ENCODE assay signal across 9 cellular contexts in the genomic region with DNA sequence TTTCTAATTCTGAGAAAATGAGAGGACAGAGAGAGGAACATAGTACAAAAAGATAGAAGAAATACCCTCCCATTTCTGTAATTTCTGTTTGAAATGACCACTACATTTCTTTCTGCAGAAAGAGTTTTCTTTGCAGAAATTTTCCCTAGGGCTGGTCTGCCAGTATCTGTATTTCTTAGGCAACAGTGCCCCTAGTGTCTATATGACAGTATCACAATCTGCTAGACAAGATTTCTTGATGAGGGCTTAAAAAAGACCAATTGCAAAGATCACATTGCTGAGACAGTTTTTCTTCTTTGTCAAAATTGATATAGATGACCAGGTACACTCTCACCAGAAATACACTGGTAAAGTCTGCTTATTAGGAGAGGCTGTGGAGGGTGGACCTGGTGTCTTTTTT.
DNase-seq lines count a peak whose midpoint lies in the region; ATAC-seq and TF ChIP-seq lines count a peak whose summit lies in the region.
"Had no signal": no experiment of that assay in that cellular context is flagged by ENCODE, and none has a peak within 500 bp of the region (broad histone marks: within the 10 kb centered on the region; RNA-seq: fewer than 3 reads in every experiment).

No MANE protein-coding gene starts in this region.

- no peaks in the 10 kb centered on the region for H3K4me1 ChIP-seq in SK-N-SH (ENCODE audit: control insufficient read depth in 1 of 2, insufficient read depth in 2 of 2, low read depth in 1 of 2, low read length in 1 of 2)
- no peaks in the 10 kb centered on the region for H3K4me1 ChIP-seq in testis
- H3K4me1 ChIP-seq: SJCRH30 had no signal

- H3K36me3 ChIP-seq in SK-N-SH (replicated peaks in 1 of 2; ENCODE audit: control insufficient read depth in 1 of 2, insufficient read depth in 2 of 2, low read length in 1 of 2), result no peaks in the 10 kb centered on the region
- H3K36me3 ChIP-seq in testis (ENCODE audit: low read depth, missing control alignments), result no peaks in the 10 kb centered on the region
- H3K36me3 ChIP-seq: SJCRH30 had no signal

- H3K27ac ChIP-seq in SK-N-SH (ENCODE audit: low read depth in 2 of 2, low read length in 1 of 2) (no peak overlapping the region), testis (no peak overlapping the region)
- H3K27ac ChIP-seq: SJCRH30 had no signal

- H3K9me2 ChIP-seq in SK-N-SH, result no peaks in the 10 kb centered on the region

- DNase-seq in ELF-1 (ENCODE audit: low read depth, low spot score) (peak; percentile 2), HT-29 (ENCODE audit: low spot score) (peak; percentile 44), SK-N-SH (peak; percentile 42), glomerular visceral epithelial cell (ENCODE audit: extremely low spot score) (peak; percentile 11), testis (no peak)
- DNase-seq in activated CD8-positive, alpha-beta memory T cell treated with anti-CD3 and anti-CD28 coated beads, Interleukin-2, amount 50 U/mL, for 48 hours, result no peak
- DNase-seq in activated naive CD4-positive, alpha-beta T cell treated with anti-CD3 and anti-CD28 coated beads, Interleukin-2, amount 50 U/mL, for 72 hours (ENCODE audit: low spot score in 2 of 2), result no peak

- no peaks in the 10 kb centered on the region for H3K27me3 ChIP-seq in SK-N-SH (ENCODE audit: insufficient read depth)
- no peaks in the 10 kb centered on the region for H3K27me3 ChIP-seq in testis
- H3K27me3 ChIP-seq: SJCRH30 had no signal

- H4K20me1 ChIP-seq in SK-N-SH (ENCODE audit: insufficient read depth), result no peaks in the 10 kb centered on the region

- H3F3A ChIP-seq in SK-N-SH (replicated peaks; ENCODE audit: insufficient read depth), result no peaks in the 10 kb centered on the region

- intact Hi-C loops in testis (cut with DNase I; ENCODE audit: low total_unique reads), result no loop called here

- no peak overlapping the region for H3K9ac ChIP-seq in SK-N-SH

- no peaks in the 10 kb centered on the region for H3K79me2 ChIP-seq in SK-N-SH (ENCODE audit: insufficient read depth)

- TF ChIP-seq EP300 in SK-N-SH (IDR thresholded peaks at IDR 0.05; ENCODE audit: borderline replicate concordance in 1 of 2, low read depth in 1 of 2, low read length in 1 of 2), result no peak

- TF ChIP-seq CTCF in SK-N-SH (IDR thresholded peaks at IDR 0.05) (peak; percentile 72), testis (IDR thresholded peaks at IDR 0.05) (peak; percentile 32 to 49 (median 32))

- TF ChIP-seq POLR2A in testis (IDR thresholded peaks at IDR 0.05), result no peak

- POLR2A ChIA-PET in SK-N-SH (lab: Yijun Ruan, JAX), result no interaction called here

- no peak overlapping the region for H3K4me2 ChIP-seq in SK-N-SH

- H3K9me3 Mint-ChIP-seq in activated naive CD4-positive, alpha-beta T cell treated with anti-CD3 and anti-CD28 coated beads, Interleukin-2, amount 50 U/mL, for 72 hours, result no peaks in the 10 kb centered on the region

- H3K9me3 ChIP-seq in SK-N-SH, result no peaks in the 10 kb centered on the region
- H3K9me3 ChIP-seq in testis, result no peaks in the 10 kb centered on the region
- H3K9me3 ChIP-seq: SJCRH30 had no signal

- CTCF ChIA-PET in SK-N-SH (lab: Yijun Ruan, JAX), result no interaction called here

- no peaks in the 10 kb centered on the region for H3K36me3 Mint-ChIP-seq in activated naive CD4-positive, alpha-beta T cell treated with anti-CD3 and anti-CD28 coated beads, Interleukin-2, amount 50 U/mL, for 72 hours

- H3K27ac Mint-ChIP-seq in activated naive CD4-positive, alpha-beta T cell treated with anti-CD3 and anti-CD28 coated beads, Interleukin-2, amount 50 U/mL, for 72 hours, result no peak overlapping the region

- peak; percentile 74 for TF ChIP-seq RAD21 in SK-N-SH (IDR thresholded peaks at IDR 0.05; ENCODE audit: low read length)

- ATAC-seq in activated naive CD4-positive, alpha-beta T cell treated with anti-CD3 and anti-CD28 coated beads, Interleukin-2, amount 50 U/mL, for 72 hours, result no peak
- no peak for ATAC-seq in HG02852 (IDR thresholded peaks at IDR 0.05; ENCODE audit: unreplicated experiment)

- no peak overlapping the region for H2AFZ ChIP-seq in SK-N-SH (ENCODE audit: low read depth)

- no peak overlapping the region for H3K4me3 ChIP-seq in SK-N-SH (ENCODE audit: low read depth in 2 of 2, low read length in 1 of 2)
- no peak overlapping the region for H3K4me3 ChIP-seq in testis
- H3K4me3 ChIP-seq: SJCRH30 had no signal

TF ChIP-seq in SK-N-SH, 30 proteins besides CTCF, POLR2A, EP300 and RAD21:
- TF ChIP-seq, protein P1, sequence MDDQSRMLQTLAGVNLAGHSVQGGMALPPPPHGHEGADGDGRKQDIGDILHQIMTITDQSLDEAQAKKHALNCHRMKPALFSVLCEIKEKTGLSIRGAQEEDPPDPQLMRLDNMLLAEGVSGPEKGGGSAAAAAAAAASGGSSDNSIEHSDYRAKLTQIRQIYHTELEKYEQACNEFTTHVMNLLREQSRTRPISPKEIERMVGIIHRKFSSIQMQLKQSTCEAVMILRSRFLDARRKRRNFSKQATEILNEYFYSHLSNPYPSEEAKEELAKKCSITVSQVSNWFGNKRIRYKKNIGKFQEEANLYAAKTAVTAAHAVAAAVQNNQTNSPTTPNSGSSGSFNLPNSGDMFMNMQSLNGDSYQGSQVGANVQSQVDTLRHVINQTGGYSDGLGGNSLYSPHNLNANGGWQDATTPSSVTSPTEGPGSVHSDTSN (IDR thresholded peaks at IDR 0.05), result no peak
- TF ChIP-seq SMC3 (IDR thresholded peaks at IDR 0.05; ENCODE audit: low read depth, low read length), result peak; percentile 18; the same call in 1 of the 2 replicates
TF ChIP-seq in SK-N-SH: peak in this region for 1.

Comparison
In these comparisons a context has a peak if more than half of its experiments do, and no peak if none do; other contexts are left out.
1. DNase-seq: peak in ELF-1 (single experiment), HT-29 (single experiment), SK-N-SH (single experiment) and glomerular visceral epithelial cell (single experiment); none in testis (single experiment), activated CD8-positive, alpha-beta memory T cell treated with anti-CD3 and anti-CD28 coated beads, Interleukin-2, amount 50 U/mL, for 48 hours (single experiment) and activated naive CD4-positive, alpha-beta T cell treated with anti-CD3 and anti-CD28 coated beads, Interleukin-2, amount 50 U/mL, for 72 hours (0 of 2).